In the genomic region with DNA sequence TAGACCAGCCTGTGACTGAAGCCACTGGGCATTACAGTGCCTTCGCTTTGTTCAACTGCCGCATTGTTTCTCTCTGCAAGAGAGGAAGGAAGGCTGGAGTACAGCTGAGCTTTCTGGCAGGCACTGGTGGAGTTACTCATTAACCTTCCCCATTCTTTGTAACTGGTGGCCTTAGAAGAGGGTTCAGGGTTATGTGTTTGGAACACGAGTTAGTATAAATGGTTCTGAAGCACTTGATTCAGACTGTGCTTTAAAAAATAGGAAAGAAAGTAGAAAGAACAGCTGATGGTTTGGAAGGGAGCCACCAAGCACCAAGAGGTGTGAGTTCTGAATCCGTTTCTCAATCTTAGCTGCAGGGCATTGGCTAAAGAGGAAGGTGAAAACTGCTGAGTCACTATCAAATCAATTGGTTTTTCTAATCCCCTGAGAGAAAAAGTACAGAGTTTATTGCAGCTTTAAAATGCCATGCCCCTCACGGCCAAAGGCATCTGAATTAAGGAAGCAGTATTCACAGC, we compare ENCODE assay signal across 8 cellular contexts. TPM values are rescaled to one million over a fixed set of nuclear protein-coding genes. Genes with fewer than 3 reads are reported as not detected.
DNase-seq lines count a peak whose midpoint lies in the region; ATAC-seq and TF ChIP-seq lines count a peak whose summit lies in the region.

No MANE protein-coding gene starts in this region.

- H3K4me2 ChIP-seq in fibroblast of lung (ENCODE audit: extremely low read depth, insufficient read depth, low read length), result peak overlapping the region; percentile 72

- no peak overlapping the region for H3K9ac ChIP-seq in fibroblast of lung (ENCODE audit: insufficient read depth, low read length)

- peak overlapping the region; percentile 13 for H3K27ac ChIP-seq in fibroblast of lung (ENCODE audit: insufficient read depth, low read length)

- peaks cover 11% of the 10 kb centered on the region for H3K36me3 Mint-ChIP-seq in nephron progenitor cell (ENCODE audit: low read depth)

- in situ Hi-C loops in SK-MEL-5 (cut with HindIII; ENCODE audit: low pct_unique_long_range_greater_than_20kb, low sequenced_read_pairs), result no loop called here

- no peak overlapping the region for H3K27ac Mint-ChIP-seq in nephron progenitor cell

- H2AFZ ChIP-seq in fibroblast of lung (ENCODE audit: low read length), result peak overlapping the region; percentile 34

- no peaks in the 10 kb centered on the region for H3K27me3 Mint-ChIP-seq in nephron progenitor cell (ENCODE audit: low read depth, poor library complexity)

- peak; percentile 98 for ATAC-seq in GM19438 (IDR thresholded peaks at IDR 0.05; ENCODE audit: low read depth, unreplicated experiment)
- ATAC-seq in HG03457 (IDR thresholded peaks at IDR 0.05; ENCODE audit: unreplicated experiment), result peak; percentile 96

- peaks cover 28% of the 10 kb centered on the region for H3K9me3 Mint-ChIP-seq in nephron progenitor cell

- H3K4me1 Mint-ChIP-seq in nephron progenitor cell, result peaks cover 6% of the 10 kb centered on the region

- H3K36me3 ChIP-seq in fibroblast of lung (ENCODE audit: control insufficient read depth, insufficient read depth, low read length), result no peaks in the 10 kb centered on the region

- H3K27me3 ChIP-seq in fibroblast of lung (ENCODE audit: control insufficient read depth, insufficient read depth, low read length), result no peaks in the 10 kb centered on the region

- no peaks in the 10 kb centered on the region for H3K79me2 ChIP-seq in fibroblast of lung (ENCODE audit: control insufficient read depth, insufficient read depth, low read length)

- no peaks in the 10 kb centered on the region for H3K9me3 ChIP-seq in fibroblast of lung (ENCODE audit: control insufficient read depth, insufficient read depth, low read depth, low read length)

- H4K20me1 ChIP-seq in fibroblast of lung (ENCODE audit: control insufficient read depth, extremely low read depth, insufficient read depth, low read length), result no peaks in the 10 kb centered on the region

- H3K4me3 ChIP-seq in fibroblast of lung (replicated peaks in 1 of 4; ENCODE audit: control extremely low read depth in 1 of 4, insufficient read depth in 1 of 4, low read depth in 3 of 4, low read length in 4 of 4), result peak overlapping the region in 2 of 4 experiments; percentile 10 to 15

- peaks cover 7% of the 10 kb centered on the region for H3K4me1 ChIP-seq in fibroblast of lung (ENCODE audit: control insufficient read depth, extremely low read depth, insufficient read depth, low read length)

- H3K4me3 Mint-ChIP-seq in nephron progenitor cell, result peak overlapping the region; percentile 5

- no peak for TF ChIP-seq CTCF in AG09319 (IDR thresholded peaks at IDR 0.05; ENCODE audit: low read depth, low read length)
- no peak for TF ChIP-seq CTCF in fibroblast of lung (conservative IDR thresholded peaks at IDR 0.05 in 1 of 2, IDR thresholded peaks at IDR 0.05 in 1 of 2; ENCODE audit: low read depth in 1 of 2, low read length in 2 of 2)
- TF ChIP-seq CTCF in nephron progenitor cell (IDR thresholded peaks at IDR 0.05), result no peak

- DNase-seq in AG09319 (ENCODE audit: extremely low read depth, low read depth), result peak; percentile 22
- DNase-seq in SK-MEL-5 (ENCODE audit: low read depth, low spot score), result peak; percentile 71
- DNase-seq in fibroblast of lung (ENCODE audit: low read depth in 2 of 2), result peak; percentile 72 to 86
- DNase-seq in nephron progenitor cell, result no peak
- DNase-seq in stimulated activated CD4-positive, alpha-beta T cell treated with anti-CD3 and anti-CD28 coated beads, Interleukin-4, amount 100 ng/mL, for 1 hour, result no peak
- DNase-seq in NCI-H146 treated with DMSO at 0.1 percent for 48 hours (lab: John Stamatoyannopoulos, UW; ENCODE audit: unreplicated experiment), result no peak

RNA-seq across cellular contexts. Expression of gene HGD, which starts 3.7 kb away (rescaled TPM):
- total RNA-seq in SK-MEL-5 (2014; rRNA removed; shearing (Covaris generic)), result not detected in 2 replicates
- not detected in 2 replicates for polyA plus RNA-seq in SK-MEL-5 (2015; cell fraction: cytosol; rRNA removed)
- not detected in 2 replicates for polyA plus RNA-seq in SK-MEL-5 (2015; cell fraction: nucleus; rRNA removed)
- under 0.01 TPM in 1 of 2 replicates, not detected in the other for total RNA-seq in fibroblast of lung
- polyA plus RNA-seq in fibroblast of lung, result 0.18 TPM in 1 of 2 replicates, not detected in the other
- polyA plus RNA-seq in fibroblast of lung (2012), result not detected in 2 replicates
- not detected in 2 replicates for polyA minus RNA-seq in fibroblast of lung (ENCODE audit: low replicate concordance)

Comparison
In these comparisons a context has a peak if more than half of its experiments do, and no peak if none do; other contexts are left out.
1. DNase-seq: peak in AG09319 (single experiment), SK-MEL-5 (single experiment) and fibroblast of lung (2 of 2); none in nephron progenitor cell (single experiment), stimulated activated CD4-positive, alpha-beta T cell treated with anti-CD3 and anti-CD28 coated beads, Interleukin-4, amount 100 ng/mL, for 1 hour (single experiment) and NCI-H146 treated with DMSO at 0.1 percent for 48 hours (single experiment).